In genomic region chr2:149585317-149585885, GRCh38 we compare ENCODE assay signal across 9 cellular contexts. TPM values are rescaled to one million over a fixed set of nuclear protein-coding genes. Genes with fewer than 3 reads are reported as not detected.
A peak's percentile ranks its signal among the peaks of the same experiment; 100 is the strongest.
DNase-seq lines count a peak whose midpoint lies in the region; ATAC-seq, FAIRE-seq and TF ChIP-seq lines count a peak whose summit lies in the region.
"Had no signal": no experiment of that assay in that cellular context is flagged by ENCODE, and none has a peak within 500 bp of the region (broad histone marks: within the 10 kb centered on the region; RNA-seq: fewer than 3 reads in every experiment).

No MANE protein-coding gene starts in this region.

- H4K20me1 ChIP-seq in BLaER1 treated with 17β-estradiol and CSF1 and Interleukin-3, amounts not matched to agents 10 nM and 100 nM, result peaks cover 0 to 38% (median 5%) of the 10 kb centered on the region in 11 experiments; a peak in 8 of 22 replicates

- DNase-seq in bronchial epithelial cell (ENCODE audit: low read depth), result peak; percentile 79
- DNase-seq in posterior vena cava (ENCODE audit: low spot score), result no peak
- no peak for DNase-seq in vagina (ENCODE audit: extremely low spot score in 2 of 2)
- DNase-seq in NCI-H2227 (lab: John Stamatoyannopoulos, UW; ENCODE audit: unreplicated experiment), result no peak
- DNase-seq: GF-D8 had no signal

- peak overlapping the region; percentile 76 to 99 (median 90) for H3K4me2 ChIP-seq in BLaER1 treated with 17β-estradiol and CSF1 and Interleukin-3, amounts not matched to agents 10 nM and 100 nM

- no peak for TF ChIP-seq POLR2A in vagina (IDR thresholded peaks at IDR 0.05)

- WGBS in mesodermal cell (ENCODE audit: insufficient coverage in 2 of 2), 2 experiments, result 83% methylated on average over 1 of the region's 2 CpGs; no CpG with 5 or more reads in 1 of the 2 experiments

- no peaks in the 10 kb centered on the region for H3K9me3 ChIP-seq in BLaER1 treated with 17β-estradiol and CSF1 and Interleukin-3, amounts not matched to agents 10 nM and 100 nM (replicated peaks in 1 of 11)
- H3K9me3 ChIP-seq in HUES48 (ENCODE audit: control insufficient read depth, insufficient read depth, low read length) (no peaks in the 10 kb centered on the region), mesodermal cell (ENCODE audit: control insufficient read depth, low read length) (no peaks in the 10 kb centered on the region), vagina (no peaks in the 10 kb centered on the region)

- TF ChIP-seq CTCF in bronchial epithelial cell (IDR thresholded peaks at IDR 0.05; ENCODE audit: insufficient read depth, low read length, severe bottlenecking) (no peak), vagina (IDR thresholded peaks at IDR 0.05) (no peak)

- no peak for ATAC-seq in esophagus mucosa

- H3K36me3 ChIP-seq in BLaER1 treated with 17β-estradiol and CSF1 and Interleukin-3, amounts not matched to agents 10 nM and 100 nM, result peaks cover 40 to 56% (median 44%) of the 10 kb centered on the region in 11 experiments; a peak in 21 of 22 replicates
- H3K36me3 ChIP-seq in HUES48 (ENCODE audit: control insufficient read depth, insufficient read depth, low read length) (peaks cover 58% of the 10 kb centered on the region), bronchial epithelial cell (ENCODE audit: control insufficient read depth, insufficient read depth, low read length) (peaks cover 2% of the 10 kb centered on the region), mesodermal cell (ENCODE audit: control insufficient read depth, insufficient read depth, low read length) (peaks cover 33% of the 10 kb centered on the region), vagina (peaks cover 0 to 11% of the 10 kb centered on the region in 2 donors)

- peaks cover 12 to 44% (median 22%) of the 10 kb centered on the region in 10 experiments for H3K4me1 ChIP-seq in BLaER1 treated with 17β-estradiol and CSF1 and Interleukin-3, amounts not matched to agents 10 nM and 100 nM
- peaks cover 6% of the 10 kb centered on the region for H3K4me1 ChIP-seq in HUES48 (ENCODE audit: control insufficient read depth, insufficient read depth, low read length)
- peaks cover 14% of the 10 kb centered on the region for H3K4me1 ChIP-seq in mesodermal cell (ENCODE audit: control insufficient read depth, insufficient read depth, low read length, poor library complexity, severe bottlenecking)
- H3K4me1 ChIP-seq in vagina, result peaks cover 40% of the 10 kb centered on the region

- peak overlapping the region in 3 of 11 experiments; percentile 96 to 98 (median 97); a peak in 7 of 22 replicates for H3K9ac ChIP-seq in BLaER1 treated with 17β-estradiol and CSF1 and Interleukin-3, amounts not matched to agents 10 nM and 100 nM
- H3K9ac ChIP-seq in HUES48 (ENCODE audit: low read depth, low read length), result no peak overlapping the region

- H3K27me3 ChIP-seq in BLaER1 treated with 17β-estradiol and CSF1 and Interleukin-3, amounts not matched to agents 10 nM and 100 nM, result no peaks in the 10 kb centered on the region
- H3K27me3 ChIP-seq in HUES48 (ENCODE audit: control insufficient read depth, insufficient read depth, low read length), result no peaks in the 10 kb centered on the region
- no peaks in the 10 kb centered on the region for H3K27me3 ChIP-seq in bronchial epithelial cell (ENCODE audit: control insufficient read depth, insufficient read depth, low read length)
- H3K27me3 ChIP-seq in vagina, result no peaks in the 10 kb centered on the region

- intact Hi-C loops in posterior vena cava (cut with DNase I), result no loop called here
- intact Hi-C loops in vagina (cut with DNase I), result loop anchor here (5.0 kb wide), 1 partner anchor 902 kb away; the partner anchor contains the start of gene RND3

- peak overlapping the region in 4 of 11 experiments; percentile 17 to 99 (median 98); a peak in 6 of 22 replicates for H3K27ac ChIP-seq in BLaER1 treated with 17β-estradiol and CSF1 and Interleukin-3, amounts not matched to agents 10 nM and 100 nM
- no peak overlapping the region for H3K27ac ChIP-seq in HUES48 (ENCODE audit: low read depth, low read length)
- no peak overlapping the region for H3K27ac ChIP-seq in mesodermal cell (ENCODE audit: low read depth, low read length, severe bottlenecking)
- H3K27ac ChIP-seq in vagina, result no peak overlapping the region

- H3K4me3 ChIP-seq in BLaER1 treated with 17β-estradiol and CSF1 and Interleukin-3, amounts not matched to agents 10 nM and 100 nM, result peak overlapping the region in 9 of 10 experiments; percentile 5 to 89 (median 81); a peak in 12 of 20 replicates
- H3K4me3 ChIP-seq in HUES48 (ENCODE audit: low read depth, low read length), result peak overlapping the region; percentile 96
- no peak overlapping the region for H3K4me3 ChIP-seq in bronchial epithelial cell (ENCODE audit: low read depth, low read length)
- peak overlapping the region; percentile 79 for H3K4me3 ChIP-seq in mesodermal cell (ENCODE audit: extremely low read depth, insufficient read depth, low read length, poor library complexity, severe bottlenecking)
- peak overlapping the region in 1 of 2 donors; percentile 84 for H3K4me3 ChIP-seq in vagina

- no peak for FAIRE-seq in bronchial epithelial cell (lab: Jason Lieb, UNC)

RNA-seq across cellular contexts. Expression of gene MMADHC, which starts 2.2 kb away (rescaled TPM):
- 155 and 195 TPM in 2 replicates for total RNA-seq in bronchial epithelial cell
- 127 TPM for polyA plus RNA-seq in mesodermal cell (2013, experiment 1 of 2)
- polyA plus RNA-seq in mesodermal cell (2013, experiment 2 of 2), result 144 TPM
- 10 to 100 TPM; 73.3 to 81.5 TPM for total RNA-seq in posterior vena cava
- total RNA-seq in vagina, result 48.1 TPM
- 86.5 TPM for total RNA-seq in esophagus mucosa
